In the genomic region with DNA sequence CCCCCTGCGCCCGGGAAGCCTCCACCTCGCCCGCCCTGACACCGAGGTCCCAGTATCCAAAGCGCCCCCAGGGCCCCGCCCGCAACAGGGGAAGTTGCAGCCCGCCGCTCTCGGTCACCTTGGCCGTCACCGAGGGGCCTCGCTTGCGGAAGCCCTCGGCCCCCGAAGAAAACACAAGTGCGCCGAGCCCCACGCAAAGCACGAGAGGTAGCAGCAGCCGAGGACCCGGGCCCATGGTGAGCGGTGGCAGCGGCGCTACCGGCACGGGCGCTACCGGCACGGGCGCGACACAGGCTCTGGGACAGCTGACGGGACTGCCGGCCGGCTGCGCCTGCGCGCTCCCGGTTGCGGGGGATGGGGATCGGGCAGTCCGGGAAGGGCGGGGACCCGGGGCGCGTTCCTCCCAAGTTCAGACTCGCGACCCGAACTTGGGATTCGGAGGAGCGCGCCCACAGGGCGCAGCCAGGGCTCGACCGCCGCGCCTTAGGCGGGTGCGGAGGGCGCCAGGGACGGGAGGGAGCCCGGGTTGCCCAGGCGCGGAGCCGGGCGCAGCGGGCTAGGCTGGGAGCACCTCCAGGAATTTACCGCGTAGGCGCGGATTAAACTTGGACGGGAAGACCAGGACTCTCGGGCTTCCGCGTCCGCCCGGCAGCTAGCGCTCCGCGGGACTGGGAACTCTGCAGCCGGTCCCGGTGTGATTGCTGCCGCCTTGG, we compare ENCODE assay signal across 8 cellular contexts. TPM values are rescaled to one million over a fixed set of nuclear protein-coding genes. Genes with fewer than 3 reads are reported as not detected.
DNase-seq lines count a peak whose midpoint lies in the region; ATAC-seq and TF ChIP-seq lines count a peak whose summit lies in the region.

Gene PPIC (minus strand): TSS at position 335 of the 713 bp plus-strand sequence. CDS start 100 bp downstream, at position 235.

- WGBS in tibial nerve, 2 donors: 0 to 2% methylated on average over 18 to 34 of the region's 84 CpGs

- peaks cover 0 to 32% (median 0%) of the 10 kb centered on the region in 4 donors for H3K4me1 ChIP-seq in tibial nerve

- TF ChIP-seq POLR2A in tibial nerve (IDR thresholded peaks at IDR 0.05): peak in 1 of 2 donors; percentile 42

- no peaks in the 10 kb centered on the region for H3K27me3 ChIP-seq in tibial nerve

- peak; percentile 30 to 34 for ATAC-seq in activated CD4-positive, CD25-positive, alpha-beta regulatory T cell treated with anti-CD3 and anti-CD28 coated beads, Interleukin-2, amount 50 U/mL, for 24 hours
- ATAC-seq in GM21619 (IDR thresholded peaks at IDR 0.05; ENCODE audit: unreplicated experiment): peak; percentile 52
- peak; percentile 91 for ATAC-seq in esophagus mucosa

- TF ChIP-seq CTCF in WI38 (IDR thresholded peaks at IDR 0.05; ENCODE audit: low read depth, low read length): no peak
- TF ChIP-seq CTCF in tibial nerve (IDR thresholded peaks at IDR 0.05): no peak

- TF ChIP-seq EP300 in tibial nerve (IDR thresholded peaks at IDR 0.05): peak in 1 of 2 donors; percentile 46

- H3K9me3 ChIP-seq in tibial nerve: no peaks in the 10 kb centered on the region

- H3K36me3 ChIP-seq in tibial nerve: no peaks in the 10 kb centered on the region

- H3K4me3 ChIP-seq in WI38 (ENCODE audit: low read depth, low read length) (peak within 1 kb of the TSS; percentile 83), tibial nerve (peak within 1 kb of the TSS; percentile 58 to 85 (median 70))

- H3K27ac ChIP-seq in tibial nerve: peak within 1 kb of the TSS; percentile 62 to 88 (median 83)

- DNase-seq in activated CD4-positive, CD25-positive, alpha-beta regulatory T cell (lab: John Stamatoyannopoulos, UW): no peak
- DNase-seq in LHCN-M2 (ENCODE audit: low read depth) (peak; percentile 76), midbrain (lab: John Stamatoyannopoulos, UW) (peak; percentile 43), tibial nerve (ENCODE audit: low spot score in 2 of 2) (peak; percentile 43 to 51)

RNA-seq across cellular contexts. Expression of gene PPIC, which starts in this region (rescaled TPM):
- total RNA-seq in LHCN-M2 (2014; rRNA removed) (17.2 and 20.3 TPM in 2 replicates), esophagus mucosa (44.7 TPM), tibial nerve (10 to 100 TPM; 14.1 to 36.7 (median 24.3) TPM)
- polyA plus RNA-seq in LHCN-M2 (2012): 29.0 TPM

Comparison
In these comparisons a context has a peak if more than half of its experiments do, and no peak if none do; other contexts are left out.
1. ATAC-seq: peak in every context shown above with its lines; median percentile 91 in esophagus mucosa; 52 in GM21619; 32 in activated CD4-positive, CD25-positive, alpha-beta regulatory T cell treated with anti-CD3 and anti-CD28 coated beads, Interleukin-2, amount 50 U/mL, for 24 hours.
2. DNase-seq: peak in LHCN-M2 (single experiment), midbrain (single experiment) and tibial nerve (2 of 2); none in activated CD4-positive, CD25-positive, alpha-beta regulatory T cell (0 of 4).